ENCODE assay signal across 7 cellular contexts in genomic region chr16:12539185-12539929, GRCh38.
DNase-seq lines count a peak whose midpoint lies in the region; ATAC-seq, FAIRE-seq and TF ChIP-seq lines count a peak whose summit lies in the region.

No MANE protein-coding gene starts in this region.

- peaks cover 38% of the 10 kb centered on the region for H3K36me3 Mint-ChIP-seq in activated T-helper 17 cell treated with anti-CD3 and anti-CD28 coated beads, Interleukin-2, amount 50 U/mL, for 72 hours (ENCODE audit: low read depth)

- H3K9me3 Mint-ChIP-seq in activated T-helper 17 cell treated with anti-CD3 and anti-CD28 coated beads, Interleukin-2, amount 50 U/mL, for 72 hours: no peaks in the 10 kb centered on the region

- 45 to 60% methylated on average over 8 of the region's 8 CpGs for WGBS in aorta, 2 donors
- 87 to 92% methylated on average over 8 of the region's 8 CpGs for WGBS in pancreas, 2 donors

- peak; percentile 42 for DNase-seq in skeletal muscle cell (ENCODE audit: low read depth)
- no peak for DNase-seq in kidney
- DNase-seq in aorta: no peak
- DNase-seq in pancreas: no peak

- ATAC-seq in GM18907 (IDR thresholded peaks at IDR 0.05; ENCODE audit: unreplicated experiment): peak; percentile 39
- ATAC-seq in HG03064 (IDR thresholded peaks at IDR 0.05; ENCODE audit: low read depth, unreplicated experiment): peak; percentile 35
- peak; percentile 70 for ATAC-seq in activated T-helper 17 cell treated with anti-CD3 and anti-CD28 coated beads, Interleukin-2, amount 50 U/mL, for 72 hours (replicated peaks)
- no peak for ATAC-seq in aorta (ENCODE audit: low FRiP score)
- ATAC-seq in pancreas: no peak

- H3K9ac ChIP-seq in kidney (ENCODE audit: low read length in 2 of 2): no peak overlapping the region

- intact Hi-C loops in kidney (cut with DNase I) (no loop called here), aorta (cut with DNase I) (no loop called here), pancreas (cut with DNase I) (no loop called here)

- TF ChIP-seq CTCF in kidney (IDR thresholded peaks at IDR 0.05; ENCODE audit: borderline replicate concordance, extremely low read depth, insufficient read depth) (no peak), pancreas (IDR thresholded peaks at IDR 0.05) (no peak)

- H3K4me1 ChIP-seq in kidney (ENCODE audit: control insufficient read depth in 1 of 2, insufficient read depth in 1 of 2, low read depth in 1 of 2, low read length in 2 of 2) (peaks cover 0 to 2% of the 10 kb centered on the region in 2 donors), aorta (ENCODE audit: control insufficient read depth in 1 of 2, insufficient read depth in 2 of 2, low read length in 2 of 2) (no peaks in the 10 kb centered on the region), pancreas (no peaks in the 10 kb centered on the region)

- peaks cover 40% of the 10 kb centered on the region for H3K4me1 Mint-ChIP-seq in activated T-helper 17 cell treated with anti-CD3 and anti-CD28 coated beads, Interleukin-2, amount 50 U/mL, for 72 hours

- H3K27me3 Mint-ChIP-seq in activated T-helper 17 cell treated with anti-CD3 and anti-CD28 coated beads, Interleukin-2, amount 50 U/mL, for 72 hours: no peaks in the 10 kb centered on the region

- H3K27me3 ChIP-seq in aorta (ENCODE audit: control insufficient read depth in 1 of 2, insufficient read depth in 2 of 2, low read length in 1 of 2) (no peaks in the 10 kb centered on the region), pancreas (no peaks in the 10 kb centered on the region)

- H3K9me3 ChIP-seq in kidney (ENCODE audit: control insufficient read depth in 1 of 2, low read length in 2 of 2): no peaks in the 10 kb centered on the region
- H3K9me3 ChIP-seq in aorta (ENCODE audit: control insufficient read depth, low read length): no peaks in the 10 kb centered on the region
- H3K9me3 ChIP-seq in pancreas: no peaks in the 10 kb centered on the region

- H3K36me3 ChIP-seq in kidney (ENCODE audit: control insufficient read depth in 1 of 2, insufficient read depth in 2 of 2, low read length in 2 of 2) (no peaks in the 10 kb centered on the region), aorta (ENCODE audit: control insufficient read depth in 1 of 2, insufficient read depth in 2 of 2, low read length in 1 of 2) (no peaks in the 10 kb centered on the region), pancreas (no peaks in the 10 kb centered on the region)

- H3K4me3 ChIP-seq in skeletal muscle cell (ENCODE audit: low read depth, low read length) (no peak overlapping the region), kidney (ENCODE audit: low read length in 2 of 2) (no peak overlapping the region), aorta (ENCODE audit: low read length in 2 of 2) (no peak overlapping the region), pancreas (no peak overlapping the region)

- no peak for FAIRE-seq in kidney (lab: Jason Lieb, UNC)
- FAIRE-seq in pancreas (lab: Jason Lieb, UNC): no peak

- no peak overlapping the region for H3K27ac ChIP-seq in kidney (ENCODE audit: low read depth in 2 of 2, low read length in 2 of 2)
- no peak overlapping the region for H3K27ac ChIP-seq in aorta (ENCODE audit: low read depth in 1 of 2, low read length in 2 of 2)
- H3K27ac ChIP-seq in pancreas: no peak overlapping the region

- peak overlapping the region; percentile 93 for H3K27ac Mint-ChIP-seq in activated T-helper 17 cell treated with anti-CD3 and anti-CD28 coated beads, Interleukin-2, amount 50 U/mL, for 72 hours

- H3K4me3 Mint-ChIP-seq in activated T-helper 17 cell treated with anti-CD3 and anti-CD28 coated beads, Interleukin-2, amount 50 U/mL, for 72 hours: peak overlapping the region; percentile 62

Comparison
In these comparisons a context has a peak if more than half of its experiments do, and no peak if none do; other contexts are left out.
1. ATAC-seq: peak in GM18907 (single experiment), HG03064 (single experiment) and activated T-helper 17 cell treated with anti-CD3 and anti-CD28 coated beads, Interleukin-2, amount 50 U/mL, for 72 hours (single experiment); none in aorta (single experiment) and pancreas (0 of 4).